1 cellular context compared by ENCODE assay signal in the genomic region with DNA sequence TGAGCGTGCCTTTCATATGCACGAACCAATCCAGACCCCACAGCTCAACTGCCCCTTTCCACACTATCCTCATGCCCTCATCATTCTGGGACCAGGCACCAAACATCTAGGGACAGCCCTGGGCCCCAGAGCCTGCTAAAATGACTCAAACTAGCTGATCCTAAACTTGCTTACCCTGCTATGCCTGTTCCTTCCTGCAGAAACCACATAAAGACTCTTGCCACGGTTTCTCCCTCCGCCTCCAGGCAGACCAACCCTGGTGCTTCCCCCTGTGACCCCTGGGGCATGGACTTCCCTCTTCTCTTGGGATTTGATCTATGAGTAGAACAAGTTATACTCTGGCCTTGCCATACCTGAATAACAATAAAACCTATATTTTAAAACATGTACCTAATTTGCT.
TF ChIP-seq lines count a peak whose summit lies in the region.

No MANE protein-coding gene starts in this region.

TF ChIP-seq in HepG2, 621 proteins besides CTCF, POLR2A, EP300 and RAD21 (continued from another document):
- no peak for TF ChIP-seq ZNF451 (CRISPR knock-in tag; IDR thresholded peaks at IDR 0.05)
- no peak for TF ChIP-seq KDM1A (CRISPR knock-in tag; IDR thresholded peaks at IDR 0.05)
- no peak for TF ChIP-seq ZNF12 (CRISPR knock-in tag; IDR thresholded peaks at IDR 0.05)
- TF ChIP-seq BRCA1 (CRISPR knock-in tag; IDR thresholded peaks at IDR 0.05): no peak
- TF ChIP-seq ZNF296 (CRISPR knock-in tag; conservative IDR thresholded peaks at IDR 0.05): no peak
